1 cellular context compared by ENCODE assay signal in genomic region chr10:63521389-63522128, GRCh38.
TF ChIP-seq lines count a peak whose summit lies in the region.

Gene REEP3 (plus strand): TSS chr10:63521401. CDS start chr10:63521546, 145 bp downstream.

TF ChIP-seq in K562, 482 proteins besides CTCF, POLR2A, EP300 and RAD21 (continued from another document):
- TF ChIP-seq ZNF316 (IDR thresholded peaks at IDR 0.05) (peak; percentile 11; the same call in 1 of the 2 replicates), ZNF696 (CRISPR knock-in tag; conservative IDR thresholded peaks at IDR 0.05) (no peak), MLX (CRISPR knock-in tag; conservative IDR thresholded peaks at IDR 0.05) (no peak), E2F3 (CRISPR knock-in tag; IDR thresholded peaks at IDR 0.05) (peak; percentile 73; the same call in 1 of the 2 replicates), SIN3A (IDR thresholded peaks at IDR 0.05; ENCODE audit: borderline replicate concordance in 2 of 2, control insufficient read depth in 1 of 2, low read depth in 2 of 2, low read length in 2 of 2) (peak; percentile 28 to 77; a peak in 2 of 4 replicates)
